30 cellular contexts compared by ENCODE assay signal in genomic region chr2:151486100-151486499, GRCh38.
A peak's percentile ranks its signal among the peaks of the same experiment; 100 is the strongest.
DNase-seq lines count a peak whose midpoint lies in the region; ATAC-seq and TF ChIP-seq lines count a peak whose summit lies in the region.
"Had no signal": no experiment of that assay in that cellular context is flagged by ENCODE, and none has a peak within 500 bp of the region (broad histone marks: within the 10 kb centered on the region; RNA-seq: fewer than 3 reads in every experiment).

No MANE protein-coding gene starts in this region.

- in situ Hi-C loops in mammary epithelial cell (cut with MboI; ENCODE audit: low sequenced_read_pairs in 2 of 2): no loop called here

- peaks cover 32% of the 10 kb centered on the region for H3K4me1 Mint-ChIP-seq in activated CD4-positive, alpha-beta T cell treated with anti-CD3 and anti-CD28 coated beads for 36 hours
- H3K4me1 Mint-ChIP-seq in activated CD4-positive, alpha-beta T cell treated with anti-CD3 and anti-CD28 coated beads, Interleukin-2, amount 10 ng/mL, durations not matched to agents 7 days and 5 days: peaks cover 11% of the 10 kb centered on the region
- H3K4me1 Mint-ChIP-seq in MCF 10A (ENCODE audit: insufficient read depth, unreplicated experiment): no peaks in the 10 kb centered on the region
- H3K4me1 Mint-ChIP-seq in activated naive CD8-positive, alpha-beta T cell treated with anti-CD3 and anti-CD28 coated beads, Interleukin-2, amount 50 U/mL, for 24 hours: peaks cover 27% of the 10 kb centered on the region
- peaks cover 35% of the 10 kb centered on the region for H3K4me1 Mint-ChIP-seq in stimulated activated naive CD8-positive, alpha-beta T cell treated with anti-CD3 and anti-CD28 coated beads, Interleukin-15, Interleukin-2, amounts not matched to agents 100 ng/mL and 50 ng/mL, for 24 hours (ENCODE audit: low read depth)
- H3K4me1 Mint-ChIP-seq in naive thymus-derived CD4-positive, alpha-beta T cell: peaks cover 0 to 15% (median 0%) of the 10 kb centered on the region in 7 donors

- 94% methylated on average over 1 of the region's 1 CpG for WGBS in mammary epithelial cell (ENCODE audit: low coverage, missing lambda C conversion rate)

- POLR2A ChIA-PET in activated CD4-positive, alpha-beta T cell treated with anti-CD3 and anti-CD28 coated beads for 36 hours (lab: Charles Lee): no interaction called here
- POLR2A ChIA-PET in activated CD4-positive, alpha-beta T cell treated with anti-CD3 and anti-CD28 coated beads, Interleukin-2, amount 10 ng/mL, durations not matched to agents 7 days and 5 days (lab: Charles Lee): no interaction called here
- POLR2A ChIA-PET in MCF 10A (lab: Yijun Ruan, JAX): no interaction called here
- POLR2A ChIA-PET in naive thymus-derived CD4-positive, alpha-beta T cell (lab: Charles Lee): no interaction called here

- H3K4me2 ChIP-seq in mammary epithelial cell (ENCODE audit: insufficient read depth, low read depth, low read length): no peak overlapping the region
- H3K4me2 ChIP-seq: KMS-11 had no signal

- H3K9me3 ChIP-seq in mammary epithelial cell (replicated peaks; ENCODE audit: insufficient read depth, low read length): no peaks in the 10 kb centered on the region
- no peaks in the 10 kb centered on the region for H3K9me3 ChIP-seq in naive thymus-derived CD4-positive, alpha-beta T cell (ENCODE audit: control insufficient read depth in 2 of 3, low read length in 3 of 3)
- H3K9me3 ChIP-seq: Caco-2 had no signal

- H3K36me3 ChIP-seq in mammary epithelial cell (ENCODE audit: insufficient read depth, low read length): peaks cover 9% of the 10 kb centered on the region
- H3K36me3 ChIP-seq in naive thymus-derived CD4-positive, alpha-beta T cell (ENCODE audit: control insufficient read depth in 2 of 3, insufficient read depth in 3 of 3, low read length in 3 of 3): no peaks in the 10 kb centered on the region

- peaks cover 59% of the 10 kb centered on the region for H3K36me3 Mint-ChIP-seq in activated CD4-positive, alpha-beta T cell treated with anti-CD3 and anti-CD28 coated beads for 36 hours (ENCODE audit: low read depth)
- peaks cover 48% of the 10 kb centered on the region for H3K36me3 Mint-ChIP-seq in activated CD4-positive, alpha-beta T cell treated with anti-CD3 and anti-CD28 coated beads, Interleukin-2, amount 10 ng/mL, durations not matched to agents 7 days and 5 days (ENCODE audit: low read depth)
- peaks cover 32% of the 10 kb centered on the region for H3K36me3 Mint-ChIP-seq in MCF 10A (ENCODE audit: insufficient read depth, unreplicated experiment)
- H3K36me3 Mint-ChIP-seq in activated naive CD8-positive, alpha-beta T cell treated with anti-CD3 and anti-CD28 coated beads, Interleukin-2, amount 50 U/mL, for 24 hours (ENCODE audit: low read depth): peaks cover 63% of the 10 kb centered on the region
- H3K36me3 Mint-ChIP-seq in stimulated activated naive CD8-positive, alpha-beta T cell treated with anti-CD3 and anti-CD28 coated beads, Interleukin-15, Interleukin-2, amounts not matched to agents 100 ng/mL and 50 ng/mL, for 24 hours (ENCODE audit: low read depth): peaks cover 74% of the 10 kb centered on the region
- H3K36me3 Mint-ChIP-seq in naive thymus-derived CD4-positive, alpha-beta T cell: peaks cover 5 to 56% (median 40%) of the 10 kb centered on the region in 5 donors

- no peak overlapping the region for H2AFZ ChIP-seq in mammary epithelial cell (ENCODE audit: low read depth, low read length)
- H2AFZ ChIP-seq: GM23248 had no signal

- BruUV-seq in MCF 10A (replicated peaks; lab: Mats Ljungman, UMichigan) (TSS peak; percentile 3), mammary epithelial cell (replicated peaks; lab: Mats Ljungman, UMichigan) (no TSS peak)

- H3K27ac Mint-ChIP-seq in activated CD4-positive, alpha-beta T cell treated with anti-CD3 and anti-CD28 coated beads for 36 hours: no peak overlapping the region
- H3K27ac Mint-ChIP-seq in activated CD4-positive, alpha-beta T cell treated with anti-CD3 and anti-CD28 coated beads, Interleukin-2, amount 10 ng/mL, durations not matched to agents 7 days and 5 days: no peak overlapping the region
- peak overlapping the region; percentile 22 for H3K27ac Mint-ChIP-seq in MCF 10A (ENCODE audit: low read depth, unreplicated experiment)
- H3K27ac Mint-ChIP-seq in activated naive CD8-positive, alpha-beta T cell treated with anti-CD3 and anti-CD28 coated beads, Interleukin-2, amount 50 U/mL, for 24 hours: no peak overlapping the region
- peak overlapping the region; percentile 56 for H3K27ac Mint-ChIP-seq in stimulated activated naive CD8-positive, alpha-beta T cell treated with anti-CD3 and anti-CD28 coated beads, Interleukin-15, Interleukin-2, amounts not matched to agents 100 ng/mL and 50 ng/mL, for 24 hours
- no peak overlapping the region for H3K27ac Mint-ChIP-seq in naive thymus-derived CD4-positive, alpha-beta T cell
- H3K27ac Mint-ChIP-seq: B cell; CD8-positive, alpha-beta T cell; HFFc6 had no signal

- dilution Hi-C loops in mammary epithelial cell (cut with HindIII; ENCODE audit: low sequenced_read_pairs): no loop called here

- no peaks in the 10 kb centered on the region for H3K4me1 ChIP-seq in mammary epithelial cell (ENCODE audit: insufficient read depth, low read length)
- H3K4me1 ChIP-seq in naive thymus-derived CD4-positive, alpha-beta T cell (ENCODE audit: control insufficient read depth in 2 of 2, insufficient read depth in 2 of 2, low read length in 2 of 2): no peaks in the 10 kb centered on the region
- H3K4me1 ChIP-seq: Caco-2 had no signal

- no peaks in the 10 kb centered on the region for H4K20me1 ChIP-seq in mammary epithelial cell (ENCODE audit: insufficient read depth, low read length)

- no peaks in the 10 kb centered on the region for H3K27me3 ChIP-seq in mammary epithelial cell (ENCODE audit: insufficient read depth, low read length)
- no peaks in the 10 kb centered on the region for H3K27me3 ChIP-seq in naive thymus-derived CD4-positive, alpha-beta T cell (ENCODE audit: control insufficient read depth in 2 of 2, insufficient read depth in 2 of 2, low read length in 2 of 2)

- intact Hi-C loops in activated CD4-positive, alpha-beta T cell treated with anti-CD3 and anti-CD28 coated beads for 36 hours (cut with DNase I, micrococcal nuclease): loop anchor here in 1 of 2 experiments (10.0 kb wide), 1 partner anchor 339 kb away; the partner anchor contains the start of gene ARL5A
- intact Hi-C loops in MCF 10A (cut with micrococcal nuclease) (no loop called here), mammary epithelial cell (cut with micrococcal nuclease) (no loop called here)
- intact Hi-C loops in naive thymus-derived CD4-positive, alpha-beta T cell (cut with micrococcal nuclease): no loop called here

- H3K27ac ChIP-seq in mammary epithelial cell (ENCODE audit: insufficient read depth, low read depth, low read length): no peak overlapping the region
- H3K27ac ChIP-seq in naive thymus-derived CD4-positive, alpha-beta T cell (ENCODE audit: low read depth, low read length): no peak overlapping the region
- H3K27ac ChIP-seq: 22Rv1, C4-2B, GM23248, KMS-11, RWPE1 had no signal

- no peak overlapping the region for H3K9ac ChIP-seq in mammary epithelial cell (ENCODE audit: insufficient read depth, low read length)
- H3K9ac ChIP-seq: GM23248, KMS-11 had no signal

- TF ChIP-seq CTCF in MCF 10A (IDR thresholded peaks at IDR 0.05; ENCODE audit: unreplicated experiment): no peak
- no peak for TF ChIP-seq CTCF in mammary epithelial cell (conservative IDR thresholded peaks at IDR 0.05 in 1 of 2, IDR thresholded peaks at IDR 0.05 in 1 of 2; ENCODE audit: extremely low read depth in 1 of 2, insufficient read depth in 1 of 2, low read depth in 1 of 2, low read length in 2 of 2)

- H3K4me3 Mint-ChIP-seq in activated CD4-positive, alpha-beta T cell treated with anti-CD3 and anti-CD28 coated beads for 36 hours: no peak overlapping the region
- H3K4me3 Mint-ChIP-seq in activated CD4-positive, alpha-beta T cell treated with anti-CD3 and anti-CD28 coated beads, Interleukin-2, amount 10 ng/mL, durations not matched to agents 7 days and 5 days: no peak overlapping the region
- H3K4me3 Mint-ChIP-seq in MCF 10A (ENCODE audit: unreplicated experiment): no peak overlapping the region
- H3K4me3 Mint-ChIP-seq in activated naive CD8-positive, alpha-beta T cell treated with anti-CD3 and anti-CD28 coated beads, Interleukin-2, amount 50 U/mL, for 24 hours: no peak overlapping the region
- H3K4me3 Mint-ChIP-seq in stimulated activated naive CD8-positive, alpha-beta T cell treated with anti-CD3 and anti-CD28 coated beads, Interleukin-15, Interleukin-2, amounts not matched to agents 100 ng/mL and 50 ng/mL, for 24 hours: no peak overlapping the region
- H3K4me3 Mint-ChIP-seq in naive thymus-derived CD4-positive, alpha-beta T cell: no peak overlapping the region
- H3K4me3 Mint-ChIP-seq: B cell; CD8-positive, alpha-beta T cell; HFFc6 had no signal

- DNase-seq in activated CD4-positive, alpha-beta T cell treated with anti-CD3 and anti-CD28 coated beads for 36 hours: no peak
- no peak for DNase-seq in activated CD4-positive, alpha-beta T cell treated with anti-CD3 and anti-CD28 coated beads, Interleukin-2, amount 10 ng/mL, durations not matched to agents 7 days and 5 days
- DNase-seq in MCF 10A (ENCODE audit: unreplicated experiment) (no peak), mammary epithelial cell (no peak)
- no peak for DNase-seq in activated naive CD8-positive, alpha-beta T cell treated with anti-CD3 and anti-CD28 coated beads, Interleukin-2, amount 50 U/mL, for 24 hours
- no peak for DNase-seq in NK-92 treated with Interleukin-12 subunit alpha and Interleukin-12 subunit beta, amount 100 ng/mL, for 24 hours (lab: John Stamatoyannopoulos, UW)
- no peak for DNase-seq in naive thymus-derived CD4-positive, alpha-beta T cell
- DNase-seq: Caco-2; CD8-positive, alpha-beta T cell; DMS 273 treated with DMSO at 0.1 percent for 48 hours; DMS79 treated with DMSO at 0.1 percent for 48 hours; GF-D8; GM23248; H7; HFFc6; IMR-90; NCI-H1092; NCI-H1417 treated with DMSO at 0.1 percent for 48 hours; NCI-H1694 treated with DMSO at 0.1 percent for 48 hours; NCI-H2081; NCI-H2227 treated with DMSO at 0.1 percent for 48 hours; NCI-H526 treated with DMSO at 0.1 percent for 48 hours; SHP77 had no signal

- no peak overlapping the region for H3K4me3 ChIP-seq in mammary epithelial cell (replicated peaks in 1 of 3; ENCODE audit: insufficient read depth in 1 of 3, low read depth in 2 of 3, low read length in 3 of 3)
- no peak overlapping the region for H3K4me3 ChIP-seq in naive thymus-derived CD4-positive, alpha-beta T cell (ENCODE audit: low read length)
- H3K4me3 ChIP-seq: GM23248 had no signal

- H3K79me2 ChIP-seq in mammary epithelial cell (ENCODE audit: insufficient read depth, low read length): no peaks in the 10 kb centered on the region

- CTCF ChIA-PET in activated CD4-positive, alpha-beta T cell treated with anti-CD3 and anti-CD28 coated beads for 36 hours (lab: Charles Lee): interaction anchor here (0.6 kb wide), 1 partner anchor 393 kb away, joined by 4 read pairs; no protein-coding TSS in a partner anchor
- CTCF ChIA-PET in activated CD4-positive, alpha-beta T cell treated with anti-CD3 and anti-CD28 coated beads, Interleukin-2, amount 10 ng/mL, durations not matched to agents 7 days and 5 days (lab: Charles Lee): no interaction called here
- CTCF ChIA-PET in MCF 10A (lab: Yijun Ruan, JAX) (no interaction called here), mammary epithelial cell (lab: Charles Lee; ENCODE audit: low non-redundant PET) (no interaction called here)
- CTCF ChIA-PET in naive thymus-derived CD4-positive, alpha-beta T cell (lab: Charles Lee): no interaction called here

- peak; percentile 9 for ATAC-seq in activated CD4-positive, alpha-beta T cell treated with anti-CD3 and anti-CD28 coated beads for 36 hours
- ATAC-seq in activated naive CD8-positive, alpha-beta T cell treated with anti-CD3 and anti-CD28 coated beads, Interleukin-2, amount 50 U/mL, for 24 hours: peak; percentile 44
- ATAC-seq in naive thymus-derived CD4-positive, alpha-beta T cell: no peak
- ATAC-seq: CD8-positive, alpha-beta T cell; Panc1 had no signal

- peaks cover 3% of the 10 kb centered on the region for H3K9me3 Mint-ChIP-seq in activated CD4-positive, alpha-beta T cell treated with anti-CD3 and anti-CD28 coated beads for 36 hours (ENCODE audit: low read depth)
- no peaks in the 10 kb centered on the region for H3K9me3 Mint-ChIP-seq in activated CD4-positive, alpha-beta T cell treated with anti-CD3 and anti-CD28 coated beads, Interleukin-2, amount 10 ng/mL, durations not matched to agents 7 days and 5 days
- no peaks in the 10 kb centered on the region for H3K9me3 Mint-ChIP-seq in MCF 10A (ENCODE audit: unreplicated experiment)
- peaks cover 25% of the 10 kb centered on the region for H3K9me3 Mint-ChIP-seq in activated naive CD8-positive, alpha-beta T cell treated with anti-CD3 and anti-CD28 coated beads, Interleukin-2, amount 50 U/mL, for 24 hours
- H3K9me3 Mint-ChIP-seq in stimulated activated naive CD8-positive, alpha-beta T cell treated with anti-CD3 and anti-CD28 coated beads, Interleukin-15, Interleukin-2, amounts not matched to agents 100 ng/mL and 50 ng/mL, for 24 hours: peaks cover 10% of the 10 kb centered on the region
- H3K9me3 Mint-ChIP-seq in naive thymus-derived CD4-positive, alpha-beta T cell: peaks cover 0 to 2% (median 0%) of the 10 kb centered on the region in 11 donors
- H3K9me3 Mint-ChIP-seq: CD8-positive, alpha-beta T cell; HFFc6 had no signal

- H3K27me3 Mint-ChIP-seq in activated CD4-positive, alpha-beta T cell treated with anti-CD3 and anti-CD28 coated beads for 36 hours: no peaks in the 10 kb centered on the region
- no peaks in the 10 kb centered on the region for H3K27me3 Mint-ChIP-seq in activated CD4-positive, alpha-beta T cell treated with anti-CD3 and anti-CD28 coated beads, Interleukin-2, amount 10 ng/mL, durations not matched to agents 7 days and 5 days
- H3K27me3 Mint-ChIP-seq in MCF 10A (ENCODE audit: insufficient read depth, unreplicated experiment): no peaks in the 10 kb centered on the region
- no peaks in the 10 kb centered on the region for H3K27me3 Mint-ChIP-seq in activated naive CD8-positive, alpha-beta T cell treated with anti-CD3 and anti-CD28 coated beads, Interleukin-2, amount 50 U/mL, for 24 hours
- no peaks in the 10 kb centered on the region for H3K27me3 Mint-ChIP-seq in stimulated activated naive CD8-positive, alpha-beta T cell treated with anti-CD3 and anti-CD28 coated beads, Interleukin-15, Interleukin-2, amounts not matched to agents 100 ng/mL and 50 ng/mL, for 24 hours
- H3K27me3 Mint-ChIP-seq in naive thymus-derived CD4-positive, alpha-beta T cell: no peaks in the 10 kb centered on the region
- H3K27me3 Mint-ChIP-seq: B cell had no signal

Comparison
In these comparisons a context has a peak if more than half of its experiments do, and no peak if none do; other contexts are left out.
1. H3K27ac Mint-ChIP-seq: peak in MCF 10A (single experiment) and stimulated activated naive CD8-positive, alpha-beta T cell treated with anti-CD3 and anti-CD28 coated beads, Interleukin-15, Interleukin-2, amounts not matched to agents 100 ng/mL and 50 ng/mL, for 24 hours (single experiment); none in activated CD4-positive, alpha-beta T cell treated with anti-CD3 and anti-CD28 coated beads for 36 hours (single experiment), activated CD4-positive, alpha-beta T cell treated with anti-CD3 and anti-CD28 coated beads, Interleukin-2, amount 10 ng/mL, durations not matched to agents 7 days and 5 days (single experiment), activated naive CD8-positive, alpha-beta T cell treated with anti-CD3 and anti-CD28 coated beads, Interleukin-2, amount 50 U/mL, for 24 hours (single experiment) and naive thymus-derived CD4-positive, alpha-beta T cell (0 of 9).